Comparison of ENCODE assay signal across 21 cellular contexts in the genomic region with DNA sequence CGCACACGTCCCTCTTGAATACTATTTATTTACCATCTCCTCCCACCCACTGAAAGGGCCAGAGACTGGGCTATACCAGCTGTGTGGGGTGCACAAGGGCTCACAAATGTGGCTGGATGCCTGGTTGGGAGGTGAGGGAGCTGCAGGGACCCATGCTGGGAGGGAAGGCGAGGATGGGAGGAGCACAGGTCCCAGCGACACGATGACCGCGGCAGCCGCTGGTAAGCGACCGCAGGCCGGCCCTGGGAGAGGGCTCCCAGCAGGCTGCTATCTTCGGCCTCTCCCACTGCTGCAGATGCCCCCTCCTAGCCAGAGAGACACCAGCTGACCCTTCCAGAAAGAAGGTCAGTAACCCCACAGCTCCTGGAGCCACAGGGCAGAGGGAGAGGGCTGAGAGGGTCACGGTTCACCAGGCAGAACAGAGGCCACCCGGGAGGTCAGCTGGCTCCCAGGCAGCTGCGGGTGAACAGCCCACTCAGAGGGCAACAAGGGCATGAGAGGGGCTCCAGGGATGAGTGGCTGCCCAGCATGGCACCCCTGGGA.
"Had no signal": no experiment of that assay in that cellular context is flagged by ENCODE, and none has a peak within 500 bp of the region (broad histone marks: within the 10 kb centered on the region; RNA-seq: fewer than 3 reads in every experiment).

No MANE protein-coding gene starts in this region.

- H3K9me3 Mint-ChIP-seq: activated naive CD4-positive, alpha-beta T cell treated with anti-CD3 and anti-CD28 coated beads for 36 hours; activated naive CD8-positive, alpha-beta T cell treated with anti-CD3 and anti-CD28 coated beads, Interleukin-2, amount 10 ng/mL, durations not matched to agents 7 days and 5 days; activated T-cell treated with anti-CD3 and anti-CD28 coated beads, Interleukin-2, amount 50 U/mL, for 24 hours; central memory CD8-positive, alpha-beta T cell; memory B cell; nephron; stimulated activated effector memory CD8-positive, alpha-beta T cell treated with anti-CD3 and anti-CD28 coated beads, Interleukin-12 subunit alpha, Interleukin-12 subunit beta, amount 100 ng/mL, for 72 hours; stimulated activated naive CD8-positive, alpha-beta T cell treated with anti-CD3 and anti-CD28 coated beads, Interleukin-15, amount 100 ng/mL, for 72 hours; WTC11 had no signal

- H3K27ac ChIP-seq: breast epithelium, epithelial cell of prostate, transverse colon, uterus had no signal

- DNase-seq: activated effector memory CD4-positive, alpha-beta T cell treated with Interleukin-2 at 50 U/mL for 16 hours; activated naive CD8-positive, alpha-beta T cell treated with anti-CD3 and anti-CD28 coated beads, Interleukin-2, amount 10 ng/mL, durations not matched to agents 7 days and 5 days; activated T-cell treated with anti-CD3 and anti-CD28 coated beads, Interleukin-2, amount 50 U/mL, for 24 hours; amniotic stem cell; occipital lobe; small intestine; stimulated activated CD4-positive, alpha-beta T cell treated with anti-CD3 and anti-CD28 coated beads, Interleukin-2, amount 100 ng/mL, for 24 hours; stimulated activated naive CD8-positive, alpha-beta T cell treated with anti-CD3 and anti-CD28 coated beads, Interleukin-15, amount 100 ng/mL, for 72 hours; T-helper 1 cell; transverse colon; uterus had no signal

- H3K4me3 Mint-ChIP-seq: activated naive CD4-positive, alpha-beta T cell treated with anti-CD3 and anti-CD28 coated beads for 36 hours; activated naive CD8-positive, alpha-beta T cell treated with anti-CD3 and anti-CD28 coated beads, Interleukin-2, amount 10 ng/mL, durations not matched to agents 7 days and 5 days; activated T-cell treated with anti-CD3 and anti-CD28 coated beads, Interleukin-2, amount 50 U/mL, for 24 hours; central memory CD8-positive, alpha-beta T cell; memory B cell; nephron; stimulated activated effector memory CD8-positive, alpha-beta T cell treated with anti-CD3 and anti-CD28 coated beads, Interleukin-12 subunit alpha, Interleukin-12 subunit beta, amount 100 ng/mL, for 72 hours; stimulated activated naive CD8-positive, alpha-beta T cell treated with anti-CD3 and anti-CD28 coated beads, Interleukin-15, amount 100 ng/mL, for 72 hours; WTC11 had no signal

- H3K9me3 ChIP-seq: breast epithelium, transverse colon, uterus had no signal

- H3K27me3 Mint-ChIP-seq: activated naive CD8-positive, alpha-beta T cell treated with anti-CD3 and anti-CD28 coated beads, Interleukin-2, amount 10 ng/mL, durations not matched to agents 7 days and 5 days; activated T-cell treated with anti-CD3 and anti-CD28 coated beads, Interleukin-2, amount 50 U/mL, for 24 hours; central memory CD8-positive, alpha-beta T cell; memory B cell; stimulated activated naive CD8-positive, alpha-beta T cell treated with anti-CD3 and anti-CD28 coated beads, Interleukin-15, amount 100 ng/mL, for 72 hours had no signal

- H3K4me1 ChIP-seq: breast epithelium, transverse colon, uterus had no signal

- H3K36me3 Mint-ChIP-seq: stimulated activated effector memory CD8-positive, alpha-beta T cell treated with anti-CD3 and anti-CD28 coated beads, Interleukin-12 subunit alpha, Interleukin-12 subunit beta, amount 100 ng/mL, for 72 hours had no signal

- ATAC-seq: sciatic nerve; stimulated activated effector memory CD8-positive, alpha-beta T cell treated with anti-CD3 and anti-CD28 coated beads, Interleukin-12 subunit alpha, Interleukin-12 subunit beta, amount 100 ng/mL, for 72 hours; stimulated activated naive CD8-positive, alpha-beta T cell treated with anti-CD3 and anti-CD28 coated beads, Interleukin-15, amount 100 ng/mL, for 72 hours; WTC11 had no signal

- H3K27me3 ChIP-seq: breast epithelium, transverse colon, uterus had no signal

- H3K4me3 ChIP-seq: breast epithelium, transverse colon, uterus had no signal

- FAIRE-seq: colon, small intestine had no signal

- H3K27ac Mint-ChIP-seq: activated naive CD4-positive, alpha-beta T cell treated with anti-CD3 and anti-CD28 coated beads for 36 hours; activated naive CD8-positive, alpha-beta T cell treated with anti-CD3 and anti-CD28 coated beads, Interleukin-2, amount 10 ng/mL, durations not matched to agents 7 days and 5 days; activated T-cell treated with anti-CD3 and anti-CD28 coated beads, Interleukin-2, amount 50 U/mL, for 24 hours; memory B cell; stimulated activated effector memory CD8-positive, alpha-beta T cell treated with anti-CD3 and anti-CD28 coated beads, Interleukin-12 subunit alpha, Interleukin-12 subunit beta, amount 100 ng/mL, for 72 hours; stimulated activated naive CD8-positive, alpha-beta T cell treated with anti-CD3 and anti-CD28 coated beads, Interleukin-15, amount 100 ng/mL, for 72 hours; WTC11 had no signal

- H3K36me3 ChIP-seq: breast epithelium, uterus had no signal
